7 cellular contexts compared by ENCODE assay signal in the genomic region with DNA sequence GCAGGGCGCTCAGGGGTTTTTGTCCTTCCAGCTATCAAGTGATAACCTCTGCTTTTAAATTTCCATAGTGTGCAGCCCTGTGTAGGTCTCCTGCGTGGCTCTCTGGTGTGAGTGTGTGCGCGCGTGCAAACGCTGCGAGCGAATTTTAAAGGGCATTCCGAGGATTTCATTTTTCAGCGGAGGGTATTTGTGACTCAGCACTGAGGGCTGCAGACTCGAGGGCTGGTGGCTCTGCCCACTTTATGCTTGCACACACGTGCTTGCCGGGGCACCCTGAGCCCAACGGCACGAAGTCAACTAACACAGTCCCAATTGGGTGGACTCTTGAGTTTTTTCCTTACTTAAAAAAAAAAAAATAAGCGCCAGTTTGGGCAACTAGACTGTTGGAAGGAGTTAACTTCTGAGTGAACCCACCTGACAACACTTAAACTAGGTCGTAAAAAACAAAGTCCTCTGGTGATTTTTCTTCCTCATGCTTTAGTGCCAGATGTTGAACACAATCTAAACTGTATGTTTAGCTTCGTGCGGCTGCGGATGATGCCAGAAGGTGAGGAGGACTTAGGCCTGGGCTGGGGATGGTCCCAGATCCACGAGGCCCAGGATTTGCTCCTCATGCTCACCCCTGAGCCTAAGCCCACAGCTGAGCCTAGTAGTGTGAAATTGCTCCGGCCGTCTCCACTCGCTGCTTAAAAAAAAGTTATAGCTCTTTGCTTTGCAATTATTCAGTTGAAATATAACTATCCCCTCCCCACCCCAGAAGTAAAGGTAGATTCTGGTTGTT. TPM values are rescaled to one million over a fixed set of nuclear protein-coding genes. Genes with fewer than 3 reads are reported as not detected.
DNase-seq lines count a peak whose midpoint lies in the region; ATAC-seq, FAIRE-seq and TF ChIP-seq lines count a peak whose summit lies in the region.

No MANE protein-coding gene starts in this region.

- H3K18ac ChIP-seq in H1 (ENCODE audit: extremely low read depth, low read length), result no peak overlapping the region

- no peak overlapping the region; a peak in 1 of 7 replicates for H3K9ac ChIP-seq in H1 (replicated peaks in 1 of 4; ENCODE audit: extremely low read depth in 1 of 4, low read depth in 3 of 4, low read length in 3 of 4)

- H2AFZ ChIP-seq in H1 (ENCODE audit: low read length), result no peak overlapping the region

- POLR2A ChIA-PET in H1 (lab: Charles Lee; ENCODE audit: partially characterized antibody), result interaction anchor here (1.1 kb wide), 1 partner anchor 24 kb away, joined by 4 read pairs; no protein-coding TSS in a partner anchor

- no peak for FAIRE-seq in H1 (lab: Jason Lieb, UNC)

- TF ChIP-seq POLR2A in H1 (IDR thresholded peaks at IDR 0.05; ENCODE audit: control extremely low read depth in 1 of 2, low read depth in 2 of 2, low read length in 2 of 2) (no peak), prostate gland (IDR thresholded peaks at IDR 0.05) (no peak)

- H3K79me2 ChIP-seq in H1 (ENCODE audit: control insufficient read depth in 1 of 2, insufficient read depth in 2 of 2, low read length in 2 of 2), result no peaks in the 10 kb centered on the region

- no peak overlapping the region for H4K91ac ChIP-seq in H1 (replicated peaks; ENCODE audit: insufficient read length, low read length)

- H2BK5ac ChIP-seq in H1 (ENCODE audit: low read depth, low read length), result no peak overlapping the region

- no peak overlapping the region for H3K23ac ChIP-seq in H1 (ENCODE audit: insufficient read length)

- TF ChIP-seq RAD21 in H1 (IDR thresholded peaks at IDR 0.05 in 1 of 2, conservative IDR thresholded peaks at IDR 0.05 in 1 of 2; ENCODE audit: low read depth in 2 of 2, low read length in 2 of 2), result no peak

- TF ChIP-seq CTCF in GM06990 (IDR thresholded peaks at IDR 0.05; ENCODE audit: insufficient read depth, low read length, poor library complexity, severe bottlenecking) (no peak), H1 (IDR thresholded peaks at IDR 0.05; ENCODE audit: control extremely low read depth in 1 of 3, insufficient read depth in 1 of 3, low read depth in 1 of 3, low read length in 3 of 3) (no peak), prostate gland (IDR thresholded peaks at IDR 0.05) (no peak)

- ATAC-seq in GM21526 (IDR thresholded peaks at IDR 0.05; ENCODE audit: low FRiP score, unreplicated experiment), result no peak

- peaks cover 35% of the 10 kb centered on the region for H3K23me2 ChIP-seq in H1 (ENCODE audit: low read depth, low read length)

- peaks cover 6 to 12% of the 10 kb centered on the region in 2 experiments for H4K20me1 ChIP-seq in H1 (replicated peaks in 1 of 2; ENCODE audit: control insufficient read depth in 1 of 2, insufficient read depth in 2 of 2, low read length in 2 of 2)

- intact Hi-C loops in prostate gland (cut with DNase I), result no loop called here

- H3K27ac ChIP-seq in H1 (ENCODE audit: low read depth, low read length), result no peak overlapping the region
- H3K27ac ChIP-seq in prostate gland, result no peak overlapping the region

- H3K79me1 ChIP-seq in H1 (ENCODE audit: low read depth, low read length), result no peaks in the 10 kb centered on the region

- H3K9me3 ChIP-seq in H1 (ENCODE audit: insufficient read depth in 2 of 2, low read depth in 1 of 2, low read length in 1 of 2), result no peaks in the 10 kb centered on the region
- H3K9me3 ChIP-seq in prostate gland, result no peaks in the 10 kb centered on the region

- no peak overlapping the region for H4K5ac ChIP-seq in H1 (ENCODE audit: insufficient read length, low read depth, low read length)

- H3K36me3 ChIP-seq in GM06990 (ENCODE audit: control insufficient read depth, insufficient read depth, low read length), result no peaks in the 10 kb centered on the region
- no peaks in the 10 kb centered on the region for H3K36me3 ChIP-seq in H1 (ENCODE audit: control insufficient read depth in 2 of 4, insufficient read depth in 4 of 4, low read length in 3 of 4)
- H3K36me3 ChIP-seq in prostate gland, result no peaks in the 10 kb centered on the region

- H3K4me1 ChIP-seq in H1 (replicated peaks in 1 of 4; ENCODE audit: control insufficient read depth in 3 of 4, insufficient read depth in 4 of 4, low read length in 3 of 4) (peaks cover 3 to 27% (median 12%) of the 10 kb centered on the region in 4 experiments), prostate gland (replicated peaks) (no peaks in the 10 kb centered on the region)

- no peak overlapping the region for H3K14ac ChIP-seq in H1 (ENCODE audit: insufficient read length)

- H3K4ac ChIP-seq in H1 (replicated peaks; ENCODE audit: insufficient read length, low read depth, low read length), result no peak overlapping the region

- no peak overlapping the region; the same call in 1 of the 2 replicates for H4K8ac ChIP-seq in H1 (ENCODE audit: extremely low read depth, insufficient read depth, low read length)

- CTCF ChIA-PET in H1 (lab: Charles Lee; ENCODE audit: partially characterized antibody), result interaction anchor here (0.6 to 5.7 kb wide), 2 partner anchors 25 to 33 kb away, joined by 3 to 41 read pairs; no protein-coding TSS in a partner anchor

- no peak overlapping the region for H2AK5ac ChIP-seq in H1 (ENCODE audit: low read depth, low read length)

- no peak overlapping the region for H2BK120ac ChIP-seq in H1 (replicated peaks; ENCODE audit: low read depth, low read length)

- DNase-seq in GM06990 (ENCODE audit: extremely low read depth, insufficient read length), result no peak
- peak; percentile 45 for DNase-seq in NCI-H526 treated with DMSO at 0.1 percent for 48 hours (lab: John Stamatoyannopoulos, UW)
- DNase-seq in H1 (ENCODE audit: low read depth in 1 of 2, low spot score in 2 of 2), result no peak
- DNase-seq in prostate gland (ENCODE audit: low spot score), result no peak
- DNase-seq in amygdala (lab: John Stamatoyannopoulos, UW), result no peak
- DNase-seq in NCI-H187 (lab: John Stamatoyannopoulos, UW), result no peak

- no peak overlapping the region for H2BK20ac ChIP-seq in H1 (ENCODE audit: low read length)

- no peak overlapping the region for H2BK15ac ChIP-seq in H1 (ENCODE audit: low read length)

- peak overlapping the region; percentile 33; the same call in 1 of the 2 replicates for H3K4me3 ChIP-seq in GM06990 (replicated peaks; ENCODE audit: low read depth, low read length)
- peak overlapping the region; percentile 36 to 82 (median 48) for H3K4me3 ChIP-seq in H1 (ENCODE audit: extremely low read depth in 1 of 4, insufficient read depth in 2 of 4, low read depth in 3 of 4, low read length in 4 of 4)
- peak overlapping the region; percentile 38 to 43 for H3K4me3 ChIP-seq in prostate gland

- H2BK12ac ChIP-seq in H1 (ENCODE audit: low read depth, low read length), result no peak overlapping the region

- TF ChIP-seq EP300 in H1 (IDR thresholded peaks at IDR 0.05; ENCODE audit: borderline replicate concordance in 1 of 2, low read depth in 2 of 2, low read length in 2 of 2), result no peak

- peak overlapping the region; percentile 63 to 90 for H3K4me2 ChIP-seq in H1 (ENCODE audit: insufficient read depth in 1 of 2, low read depth in 2 of 2, low read length in 2 of 2)

- no peak overlapping the region for H3K56ac ChIP-seq in H1 (replicated peaks; ENCODE audit: insufficient read length, low read depth, low read length)

- WGBS in H1 (ENCODE audit: extremely low coverage in 1 of 2, insufficient coverage in 1 of 2, insufficient read length in 1 of 2, insufficient replicate concordance in 2 of 2, low coverage in 1 of 2, low lambda C conversion rate in 2 of 2, missing lambda C conversion rate in 1 of 2), 2 experiments, result 14% methylated on average over 24 of the region's 24 CpGs; no CpG with 5 or more reads in 1 of the 2 experiments
- WGBS in prostate gland, result 5% methylated on average over 24 of the region's 24 CpGs

- H3K27me3 ChIP-seq in GM06990 (replicated peaks; ENCODE audit: control insufficient read depth, insufficient read depth, low read length) (peaks cover 2% of the 10 kb centered on the region), H1 (replicated peaks in 1 of 4; ENCODE audit: control insufficient read depth in 3 of 4, extremely low read depth in 1 of 4, insufficient read depth in 3 of 4, low read length in 3 of 4) (peaks cover 38 to 89% (median 80%) of the 10 kb centered on the region in 4 experiments), prostate gland (replicated peaks; ENCODE audit: insufficient read depth) (peaks cover 13% of the 10 kb centered on the region)

TF ChIP-seq in H1, 55 proteins besides CTCF, POLR2A, EP300 and RAD21:
- no peak for TF ChIP-seq GTF2F1 (IDR thresholded peaks at IDR 0.05; ENCODE audit: borderline replicate concordance, low read depth, low read length)
- TF ChIP-seq, protein P1, sequence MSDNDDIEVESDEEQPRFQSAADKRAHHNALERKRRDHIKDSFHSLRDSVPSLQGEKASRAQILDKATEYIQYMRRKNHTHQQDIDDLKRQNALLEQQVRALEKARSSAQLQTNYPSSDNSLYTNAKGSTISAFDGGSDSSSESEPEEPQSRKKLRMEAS (IDR thresholded peaks at IDR 0.05), result 0 out of 2 replicates have a peak, but pooled peaks have one; percentile 41
- TF ChIP-seq E2F6 (IDR thresholded peaks at IDR 0.05), result peak; percentile 73
- TF ChIP-seq SRF (IDR thresholded peaks at IDR 0.05; ENCODE audit: low read depth, low read length), result no peak
- peak; percentile 58 for TF ChIP-seq SUZ12 (IDR thresholded peaks at IDR 0.05; ENCODE audit: low read length)
- TF ChIP-seq KDM1A (IDR thresholded peaks at IDR 0.05; ENCODE audit: borderline replicate concordance, low read length), result no peak
- TF ChIP-seq EZH2 (IDR thresholded peaks at IDR 0.05; ENCODE audit: low read depth, low read length, severe bottlenecking), result peak; percentile 72

RNA-seq across cellular contexts. Expression of gene FGF9, which starts 2.1 kb away (rescaled TPM):
- total RNA-seq in H1 (2021; fragmentation: NEBNext Ultra II Directional; extraction: Animal tissue kit (Norgen Biotek cat#: 25700)), result 0.08 TPM in 1 of 2 replicates, not detected in the other
- 0.02 TPM in 1 of 2 replicates, not detected in the other for polyA plus RNA-seq in H1 (2011; rRNA removed)
- polyA plus RNA-seq in H1 (2011; cell fraction: cytosol; rRNA removed), result 0.03 TPM
- 0.04 TPM for polyA plus RNA-seq in H1 (2011; cell fraction: nucleus; rRNA removed)
- polyA plus RNA-seq in H1 (2012, experiment 1 of 2), result 0.23 to 0.33 TPM in 2 of 4 replicates, not detected in the others
- polyA plus RNA-seq in H1 (2012, experiment 2 of 2), result 0.31 TPM
- 0.18 TPM for polyA plus RNA-seq in H1 (2013, experiment 1 of 2)
- 0.06 TPM for polyA plus RNA-seq in H1 (2013, experiment 2 of 2)
- polyA minus RNA-seq in H1 (2011; rRNA and poly(A)+ RNA removed), result 0.06 TPM in 1 of 2 replicates, not detected in the other
- not detected for polyA minus RNA-seq in H1 (2011; cell fraction: cytosol; rRNA and poly(A)+ RNA removed)
- polyA minus RNA-seq in H1 (2011; cell fraction: nucleus; rRNA and poly(A)+ RNA removed), result not detected
- 1 to 10 TPM in 1 of 2 donors, under 1 TPM in 1; 0.14 to 1.6 TPM for total RNA-seq in prostate gland
